ENCODE assay signal across 8 cellular contexts in the genomic region with DNA sequence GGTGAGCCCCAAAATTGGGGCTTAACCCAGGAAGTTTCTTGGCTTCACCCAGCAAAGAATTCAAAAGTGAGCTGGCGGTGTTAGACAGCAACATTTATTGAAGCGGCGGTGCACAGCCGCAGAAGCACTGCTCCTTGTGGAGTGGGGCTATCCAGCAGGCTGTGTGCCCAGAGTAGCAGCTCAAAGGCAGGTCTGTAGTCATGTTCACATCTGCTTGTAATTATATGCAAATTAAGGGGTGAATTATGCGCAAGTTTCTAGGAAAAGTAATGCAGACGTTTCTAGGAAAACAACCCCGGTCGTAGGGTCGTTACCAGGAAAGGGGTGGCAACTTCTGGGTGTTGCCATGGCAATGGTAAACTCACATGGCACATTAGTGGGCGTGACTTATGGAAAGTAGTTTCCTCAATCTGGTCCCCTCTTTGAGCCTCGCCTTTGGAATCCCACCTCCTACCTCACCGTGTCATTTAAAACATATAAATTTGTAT. TPM values are rescaled to one million over a fixed set of nuclear protein-coding genes. Genes with fewer than 3 reads are reported as not detected.
DNase-seq lines count a peak whose midpoint lies in the region; ATAC-seq and TF ChIP-seq lines count a peak whose summit lies in the region.

No MANE protein-coding gene starts in this region.

- TF ChIP-seq EP300 in upper lobe of left lung (IDR thresholded peaks at IDR 0.05), result peak in 1 of 4 donors; percentile 40

- 19 to 35% methylated on average over 12 of the region's 12 CpGs for WGBS in upper lobe of left lung, 2 donors

- H3K36me3 ChIP-seq in RWPE2 (ENCODE audit: low read depth), result no peaks in the 10 kb centered on the region
- no peaks in the 10 kb centered on the region for H3K36me3 ChIP-seq in upper lobe of left lung

- no peaks in the 10 kb centered on the region for H3K9me3 ChIP-seq in RWPE2 (ENCODE audit: severe bottlenecking)
- H3K9me3 ChIP-seq in upper lobe of left lung, result no peaks in the 10 kb centered on the region

- H3K4me1 ChIP-seq in RWPE2 (ENCODE audit: insufficient read depth, poor library complexity, severe bottlenecking) (no peaks in the 10 kb centered on the region), upper lobe of left lung (peaks cover 3 to 5% (median 5%) of the 10 kb centered on the region in 4 donors)

- peak; percentile 49 for DNase-seq in CD14-positive monocyte (ENCODE audit: low spot score)
- DNase-seq in RWPE2 (ENCODE audit: low spot score), result no peak
- DNase-seq in activated gamma-delta T cell treated with anti-CD3 and anti-CD28 coated beads, Interleukin-2, amount 50 U/mL, for 16 hours (ENCODE audit: low read depth), result peak; percentile 63
- DNase-seq in head of caudate nucleus, result peak in 41 of 42 donors; percentile 18 to 78 (median 60)
- DNase-seq in posterior vena cava (ENCODE audit: low spot score), result peak; percentile 85
- peak in 1 of 2 donors; percentile 66 for DNase-seq in upper lobe of left lung
- DNase-seq in NCI-H2081 treated with DMSO at 0.1 percent for 48 hours (lab: John Stamatoyannopoulos, UW), result no peak

- H3K9me3 Mint-ChIP-seq in CD14-positive monocyte, result peaks cover 0 to 5% (median 0%) of the 10 kb centered on the region in 7 donors

- peak overlapping the region; percentile 22 for H3K4me3 ChIP-seq in RWPE2 (ENCODE audit: severe bottlenecking)
- peak overlapping the region in 3 of 4 donors; percentile 10 to 34 (median 34) for H3K4me3 ChIP-seq in upper lobe of left lung

- H3K27me3 Mint-ChIP-seq in CD14-positive monocyte (ENCODE audit: low read depth in 3 of 3), result peaks cover 2 to 3% (median 2%) of the 10 kb centered on the region in 3 donors

- TF ChIP-seq CTCF in CD14-positive monocyte (IDR thresholded peaks at IDR 0.05) (no peak), RWPE2 (IDR thresholded peaks at IDR 0.05; ENCODE audit: poor library complexity, severe bottlenecking) (no peak), upper lobe of left lung (IDR thresholded peaks at IDR 0.05) (no peak)

- no peaks in the 10 kb centered on the region for H3K36me3 Mint-ChIP-seq in CD14-positive monocyte

- intact Hi-C loops in CD14-positive monocyte (cut with micrococcal nuclease) (no loop called here), head of caudate nucleus (cut with DNase I) (no loop called here), posterior vena cava (cut with DNase I) (no loop called here)

- H3K4me1 Mint-ChIP-seq in CD14-positive monocyte, result peaks cover 7% of the 10 kb centered on the region

- H3K27me3 ChIP-seq in RWPE2 (ENCODE audit: insufficient read depth, poor library complexity, severe bottlenecking), result no peaks in the 10 kb centered on the region
- H3K27me3 ChIP-seq in upper lobe of left lung, result no peaks in the 10 kb centered on the region

- H3K27ac ChIP-seq in RWPE2 (ENCODE audit: poor library complexity, severe bottlenecking) (peak overlapping the region; percentile 35), upper lobe of left lung (no peak overlapping the region)

- TF ChIP-seq POLR2A in upper lobe of left lung (IDR thresholded peaks at IDR 0.05), result no peak

- peak overlapping the region in 6 of 7 donors; percentile 10 to 84 (median 58) for H3K27ac Mint-ChIP-seq in CD14-positive monocyte

- H3K4me3 Mint-ChIP-seq in CD14-positive monocyte, result peak overlapping the region; percentile 63 to 85

- ATAC-seq in HG02588 (IDR thresholded peaks at IDR 0.05; ENCODE audit: unreplicated experiment) (peak; percentile 79), RWPE2 (ENCODE audit: low read depth) (peak; percentile 85), upper lobe of left lung (ENCODE audit: low FRiP score in 2 of 2) (peak; percentile 88 to 91)

RNA-seq across cellular contexts. Expression of gene KBTBD2, which starts 13.7 kb away (rescaled TPM):
- polyA plus RNA-seq in CD14-positive monocyte, result 10 to 100 TPM; 23.7 to 33.9 TPM
- total RNA-seq in posterior vena cava, result 10 to 100 TPM; 24.1 to 34.8 TPM
- 10 to 100 TPM; 19.0 to 53.1 (median 32.2) TPM for total RNA-seq in upper lobe of left lung

RNA-seq across cellular contexts. Expression of gene FKBP9, which starts 52.0 kb away (rescaled TPM):
- 1 to 10 TPM; 2.9 to 4.2 TPM for polyA plus RNA-seq in CD14-positive monocyte
- total RNA-seq in posterior vena cava (100 to 1,000 TPM; 129 to 163 TPM), upper lobe of left lung (100 to 1,000 TPM; 117 to 262 (median 136) TPM)

Comparison
In these comparisons a context has a peak if more than half of its experiments do, and no peak if none do; other contexts are left out.
1. DNase-seq: peak in CD14-positive monocyte (single experiment), activated gamma-delta T cell treated with anti-CD3 and anti-CD28 coated beads, Interleukin-2, amount 50 U/mL, for 16 hours (single experiment), head of caudate nucleus (41 of 42) and posterior vena cava (single experiment); none in RWPE2 (single experiment) and NCI-H2081 treated with DMSO at 0.1 percent for 48 hours (single experiment).
2. Peak in every context shown above with its lines, with median percentiles within 50 percentile points of each other: ATAC-seq.